ENCODE assay signal across 20 cellular contexts in the genomic region with DNA sequence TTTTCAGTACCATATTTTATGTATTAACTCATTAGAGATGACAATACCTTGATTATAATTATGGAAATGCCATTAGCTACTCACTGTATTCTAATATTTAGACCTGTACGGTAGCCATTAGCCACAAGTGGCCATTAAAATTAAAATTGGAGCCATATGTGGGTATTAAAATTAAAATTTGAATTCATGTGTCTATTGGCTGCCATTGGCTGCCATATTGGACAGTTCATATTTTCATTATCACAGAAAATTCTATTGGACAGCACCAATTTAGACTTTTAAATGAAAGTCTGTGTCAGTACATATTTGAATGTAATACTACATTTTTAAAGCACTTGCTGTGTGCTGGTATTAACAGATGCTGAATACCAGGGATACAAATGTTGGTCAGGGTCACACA. TPM values are rescaled to one million over a fixed set of nuclear protein-coding genes. Genes with fewer than 3 reads are reported as not detected.
DNase-seq lines count a peak whose midpoint lies in the region; TF ChIP-seq lines count a peak whose summit lies in the region.
"Had no signal": no experiment of that assay in that cellular context is flagged by ENCODE, and none has a peak within 500 bp of the region (broad histone marks: within the 10 kb centered on the region; RNA-seq: fewer than 3 reads in every experiment).

No MANE protein-coding gene starts in this region.

- peaks cover 70% of the 10 kb centered on the region for H3K79me2 ChIP-seq in KMS-11 (ENCODE audit: insufficient read depth, low read depth)

- TF ChIP-seq POLR2A in uterus (IDR thresholded peaks at IDR 0.05), result no peak

- CTCF ChIA-PET in activated CD4-positive, alpha-beta memory T cell treated with anti-CD3 and anti-CD28 coated beads for 36 hours (lab: Charles Lee), result no interaction called here
- CTCF ChIA-PET in activated CD4-positive, alpha-beta memory T cell treated with anti-CD3 and anti-CD28 coated beads, Interleukin-2, amount 10 ng/mL, durations not matched to agents 7 days and 5 days (lab: Charles Lee), result interaction anchor here (1.7 kb wide), 1 partner anchor 10 kb away, joined by 6 read pairs; no protein-coding TSS in a partner anchor
- CTCF ChIA-PET in Caco-2 (lab: Charles Lee), result no interaction called here

- H3K4me1 ChIP-seq in KMS-11 (ENCODE audit: low read depth, poor library complexity, severe bottlenecking) (peaks cover 23% of the 10 kb centered on the region), neutrophil (ENCODE audit: control insufficient read depth in 1 of 2, insufficient read depth in 1 of 2, low read depth in 1 of 2, low read length in 1 of 2) (peaks cover 53 to 56% of the 10 kb centered on the region in 2 experiments), uterus (no peaks in the 10 kb centered on the region), Caco-2 (0 out of 2 replicates have a peak, but pooled peaks cover 13% of the 10 kb centered on the region)

- H3K9me3 ChIP-seq in neutrophil (no peaks in the 10 kb centered on the region), uterus (no peaks in the 10 kb centered on the region), Caco-2 (no peaks in the 10 kb centered on the region)
- H3K9me3 ChIP-seq: body of pancreas, colonic mucosa, vagina had no signal

- POLR2A ChIA-PET in activated CD4-positive, alpha-beta memory T cell treated with anti-CD3 and anti-CD28 coated beads for 36 hours (lab: Charles Lee), result no interaction called here
- POLR2A ChIA-PET in activated CD4-positive, alpha-beta memory T cell treated with anti-CD3 and anti-CD28 coated beads, Interleukin-2, amount 10 ng/mL, durations not matched to agents 7 days and 5 days (lab: Charles Lee), result interaction anchor here (1.5 to 2.3 kb wide), 3 partner anchors 22 to 901 kb away, joined by 3 to 6 read pairs (median 4); partner anchors contain the start of genes MCCC1 and YEATS2
- POLR2A ChIA-PET in Caco-2 (lab: Charles Lee), result no interaction called here

- H3K27me3 ChIP-seq in KMS-11 (ENCODE audit: insufficient read depth, low read depth) (no peaks in the 10 kb centered on the region), neutrophil (no peaks in the 10 kb centered on the region), uterus (no peaks in the 10 kb centered on the region), Caco-2 (replicated peaks; ENCODE audit: control insufficient read depth, insufficient read depth, low read length) (no peaks in the 10 kb centered on the region)
- H3K27me3 ChIP-seq: body of pancreas, colonic mucosa, vagina had no signal

- H3K27ac ChIP-seq in KMS-11 (peak overlapping the region; percentile 79; the same call in 1 of the 2 replicates), neutrophil (peak overlapping the region; percentile 97), uterus (no peak overlapping the region)
- H3K27ac ChIP-seq: vagina had no signal

- no peaks in the 10 kb centered on the region for H3K9me3 Mint-ChIP-seq in activated CD4-positive, alpha-beta memory T cell treated with anti-CD3 and anti-CD28 coated beads for 36 hours
- no peaks in the 10 kb centered on the region for H3K9me3 Mint-ChIP-seq in activated CD4-positive, alpha-beta memory T cell treated with anti-CD3 and anti-CD28 coated beads, Interleukin-2, amount 10 ng/mL, durations not matched to agents 7 days and 5 days
- H3K9me3 Mint-ChIP-seq in activated naive CD8-positive, alpha-beta T cell (ENCODE audit: low read depth), result no peaks in the 10 kb centered on the region
- no peaks in the 10 kb centered on the region for H3K9me3 Mint-ChIP-seq in Caco-2 (ENCODE audit: unreplicated experiment)
- H3K9me3 Mint-ChIP-seq: HFFc6, mesothelial cell of epicardium had no signal

- no peak overlapping the region for H3K4me3 ChIP-seq in KMS-11 (IDR thresholded peaks at IDR 0.05; ENCODE audit: insufficient read depth, low read depth, low read length)
- H3K4me3 ChIP-seq in neutrophil (ENCODE audit: low read depth in 1 of 2, low read length in 1 of 2), result peak overlapping the region in 1 of 2 experiments; percentile 80
- no peak overlapping the region for H3K4me3 ChIP-seq in uterus
- H3K4me3 ChIP-seq in Caco-2 (ENCODE audit: low read depth, low read length), result no peak overlapping the region
- H3K4me3 ChIP-seq: body of pancreas had no signal

- peak overlapping the region; percentile 33 for H3K27ac Mint-ChIP-seq in activated CD4-positive, alpha-beta memory T cell treated with anti-CD3 and anti-CD28 coated beads for 36 hours
- no peak overlapping the region for H3K27ac Mint-ChIP-seq in activated CD4-positive, alpha-beta memory T cell treated with anti-CD3 and anti-CD28 coated beads, Interleukin-2, amount 10 ng/mL, durations not matched to agents 7 days and 5 days
- H3K27ac Mint-ChIP-seq in activated naive CD8-positive, alpha-beta T cell, result peak overlapping the region; percentile 71
- no peak overlapping the region for H3K27ac Mint-ChIP-seq in Caco-2 (ENCODE audit: unreplicated experiment)

- H3K4me3 Mint-ChIP-seq in activated CD4-positive, alpha-beta memory T cell treated with anti-CD3 and anti-CD28 coated beads for 36 hours, result no peak overlapping the region
- no peak overlapping the region for H3K4me3 Mint-ChIP-seq in activated CD4-positive, alpha-beta memory T cell treated with anti-CD3 and anti-CD28 coated beads, Interleukin-2, amount 10 ng/mL, durations not matched to agents 7 days and 5 days
- peak overlapping the region; percentile 92 for H3K4me3 Mint-ChIP-seq in activated naive CD8-positive, alpha-beta T cell
- H3K4me3 Mint-ChIP-seq in Caco-2 (ENCODE audit: unreplicated experiment), result no peak overlapping the region

- no peak for DNase-seq in activated CD4-positive, alpha-beta memory T cell treated with anti-CD3 and anti-CD28 coated beads for 36 hours
- no peak for DNase-seq in activated CD4-positive, alpha-beta memory T cell treated with anti-CD3 and anti-CD28 coated beads, Interleukin-2, amount 10 ng/mL, durations not matched to agents 7 days and 5 days
- no peak for DNase-seq in uterus
- DNase-seq in GM10266 (ENCODE audit: extremely low spot score), result no peak
- DNase-seq in Caco-2, result no peak
- DNase-seq: activated gamma-delta T cell, body of pancreas, colonic mucosa, COR-L47, HFFc6, left cardiac atrium, NCI-H187 treated with DMSO at 0.1 percent for 48 hours, NCI-H446, right cardiac atrium, T1000 had no signal

- BruUV-seq in Caco-2 (replicated peaks; lab: Mats Ljungman, UMichigan), result no TSS peak

- H3K4me2 ChIP-seq in KMS-11, result peak overlapping the region; percentile 72

- intact Hi-C loops in activated CD4-positive, alpha-beta memory T cell treated with anti-CD3 and anti-CD28 coated beads for 36 hours (cut with micrococcal nuclease), result loop anchor here (5.0 to 10.0 kb wide), 2 partner anchors 171 to 1082 kb away; partner anchors contain the start of gene SOX2
- intact Hi-C loops in uterus (cut with DNase I; ENCODE audit: low total_unique reads), result no loop called here
- intact Hi-C loops in Caco-2 (cut with micrococcal nuclease; ENCODE audit: unreplicated experiment), result no loop called here

- H3K36me3 Mint-ChIP-seq in activated CD4-positive, alpha-beta memory T cell treated with anti-CD3 and anti-CD28 coated beads for 36 hours, result peaks cover 6% of the 10 kb centered on the region
- peaks cover 36% of the 10 kb centered on the region for H3K36me3 Mint-ChIP-seq in activated CD4-positive, alpha-beta memory T cell treated with anti-CD3 and anti-CD28 coated beads, Interleukin-2, amount 10 ng/mL, durations not matched to agents 7 days and 5 days (ENCODE audit: low read depth)
- peaks cover 3% of the 10 kb centered on the region for H3K36me3 Mint-ChIP-seq in activated naive CD8-positive, alpha-beta T cell
- H3K36me3 Mint-ChIP-seq in Caco-2 (ENCODE audit: insufficient read depth, unreplicated experiment), result peaks cover 5% of the 10 kb centered on the region
- H3K36me3 Mint-ChIP-seq: mesothelial cell of epicardium had no signal

- H2AFZ ChIP-seq in KMS-11 (ENCODE audit: low read depth), result no peak overlapping the region

- TF ChIP-seq CTCF in KMS-11 (conservative IDR thresholded peaks at IDR 0.05; ENCODE audit: low read depth, low read length), result no peak
- no peak for TF ChIP-seq CTCF in neutrophil (IDR thresholded peaks at IDR 0.05)
- no peak for TF ChIP-seq CTCF in uterus (IDR thresholded peaks at IDR 0.05)
- TF ChIP-seq CTCF in GM10266 (IDR thresholded peaks at IDR 0.05; ENCODE audit: control insufficient read depth, insufficient read depth, low read depth, missing control alignments), result no peak
- TF ChIP-seq CTCF in Caco-2 (IDR thresholded peaks at IDR 0.05; ENCODE audit: insufficient read depth in 1 of 2, low read depth in 1 of 2, low read length in 1 of 2, severe bottlenecking in 1 of 2, unreplicated experiment in 1 of 2), result no peak

- no peaks in the 10 kb centered on the region; the same call in 1 of the 2 replicates for H4K20me1 ChIP-seq in KMS-11 (ENCODE audit: insufficient read depth)

- no peak overlapping the region for H3K9ac ChIP-seq in KMS-11

- H3K4me1 Mint-ChIP-seq in activated CD4-positive, alpha-beta memory T cell treated with anti-CD3 and anti-CD28 coated beads for 36 hours (ENCODE audit: low read depth), result peaks cover 36% of the 10 kb centered on the region
- H3K4me1 Mint-ChIP-seq in activated CD4-positive, alpha-beta memory T cell treated with anti-CD3 and anti-CD28 coated beads, Interleukin-2, amount 10 ng/mL, durations not matched to agents 7 days and 5 days, result peaks cover 30% of the 10 kb centered on the region
- peaks cover 45% of the 10 kb centered on the region for H3K4me1 Mint-ChIP-seq in activated naive CD8-positive, alpha-beta T cell (ENCODE audit: low read depth)
- peaks cover 9% of the 10 kb centered on the region for H3K4me1 Mint-ChIP-seq in Caco-2 (ENCODE audit: low read depth, unreplicated experiment)

- H3K36me3 ChIP-seq in KMS-11 (ENCODE audit: insufficient read depth) (no peaks in the 10 kb centered on the region), neutrophil (no peaks in the 10 kb centered on the region), uterus (no peaks in the 10 kb centered on the region), Caco-2 (ENCODE audit: control insufficient read depth, insufficient read depth, low read length) (no peaks in the 10 kb centered on the region)
- H3K36me3 ChIP-seq: colonic mucosa, vagina had no signal

- no peaks in the 10 kb centered on the region for H3K27me3 Mint-ChIP-seq in activated CD4-positive, alpha-beta memory T cell treated with anti-CD3 and anti-CD28 coated beads for 36 hours
- H3K27me3 Mint-ChIP-seq in activated CD4-positive, alpha-beta memory T cell treated with anti-CD3 and anti-CD28 coated beads, Interleukin-2, amount 10 ng/mL, durations not matched to agents 7 days and 5 days, result peaks cover under 1% of the 10 kb centered on the region
- no peaks in the 10 kb centered on the region for H3K27me3 Mint-ChIP-seq in activated naive CD8-positive, alpha-beta T cell
- H3K27me3 Mint-ChIP-seq in Caco-2 (ENCODE audit: insufficient read depth, unreplicated experiment), result no peaks in the 10 kb centered on the region

RNA-seq across cellular contexts. Expression of gene ATP11B, which starts 3.0 kb away (rescaled TPM):
- 10 to 100 TPM; 93.9 to 96.0 TPM for total RNA-seq in activated CD4-positive, alpha-beta memory T cell treated with anti-CD3 and anti-CD28 coated beads for 36 hours
- total RNA-seq in activated CD4-positive, alpha-beta memory T cell treated with anti-CD3 and anti-CD28 coated beads, Interleukin-2, amount 10 ng/mL, durations not matched to agents 7 days and 5 days, result 100 to 1,000 TPM; 128 to 131 TPM
- total RNA-seq in uterus (100 to 1,000 TPM in 2 of 4 donors, 10 to 100 TPM in 2; 53.5 to 136 (median 95.1) TPM), Caco-2 (2022) (54.5 and 58.1 TPM in 2 replicates)

Comparison
In these comparisons a context has a peak if more than half of its experiments do, and no peak if none do; other contexts are left out.
1. H3K27ac Mint-ChIP-seq: peak in activated CD4-positive, alpha-beta memory T cell treated with anti-CD3 and anti-CD28 coated beads for 36 hours (single experiment) and activated naive CD8-positive, alpha-beta T cell (single experiment); none in activated CD4-positive, alpha-beta memory T cell treated with anti-CD3 and anti-CD28 coated beads, Interleukin-2, amount 10 ng/mL, durations not matched to agents 7 days and 5 days (single experiment) and Caco-2 (single experiment).
2. H3K27ac ChIP-seq: peak in KMS-11 (single experiment) and neutrophil (single experiment); none in uterus (0 of 2).